In the genomic region with DNA sequence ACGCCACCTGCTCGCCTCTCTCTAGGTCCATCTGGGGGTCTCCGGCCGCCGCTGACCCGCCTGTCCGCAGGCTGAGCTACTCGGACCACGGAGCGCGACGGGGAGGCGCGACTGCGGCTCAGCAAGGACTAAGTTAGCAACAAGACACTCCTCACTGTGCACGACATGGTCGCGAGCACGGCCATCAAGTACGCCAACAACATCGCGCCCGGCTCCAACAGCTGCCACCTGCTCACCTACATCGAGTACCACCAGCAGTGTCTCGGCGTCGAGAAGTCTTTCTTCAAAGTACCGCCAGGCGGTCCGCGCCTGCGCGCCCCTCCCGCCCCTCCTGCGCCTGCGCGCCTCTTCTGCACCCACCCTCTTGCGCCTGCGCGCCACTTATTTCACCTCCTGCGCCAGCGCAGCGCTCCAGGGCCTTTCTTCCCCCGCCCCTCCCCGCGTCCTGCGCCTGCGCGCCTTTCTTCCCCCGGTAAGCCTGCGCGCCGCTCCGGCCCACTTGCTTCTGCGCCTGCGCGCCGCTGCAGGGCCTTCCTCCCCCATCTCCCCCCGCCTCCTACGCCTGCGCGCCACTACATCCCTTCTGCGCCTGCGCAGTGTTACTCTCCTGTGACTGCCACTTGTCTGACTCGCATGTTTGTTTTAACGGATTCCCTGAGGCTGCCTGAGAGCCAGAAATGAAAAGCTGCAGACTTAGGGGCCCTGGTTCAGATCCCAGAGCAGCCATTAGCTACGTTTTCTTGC, we compare ENCODE assay signal across 8 cellular contexts.
A peak's percentile ranks its signal among the peaks of the same experiment; 100 is the strongest.
DNase-seq lines count a peak whose midpoint lies in the region; ATAC-seq and TF ChIP-seq lines count a peak whose summit lies in the region.

No MANE protein-coding gene starts in this region.

- WGBS in liver, result under 1% methylated on average over 67 of the region's 67 CpGs

- H3K27ac ChIP-seq in dorsolateral prefrontal cortex, result peak overlapping the region; percentile 55 to 96 (median 90)
- peak overlapping the region in 1 of 2 donors; percentile 28 for H3K27ac ChIP-seq in liver (ENCODE audit: low read depth in 1 of 2, low read length in 2 of 2)

- no peaks in the 10 kb centered on the region for H3K9me3 ChIP-seq in liver (ENCODE audit: control insufficient read depth in 4 of 4, low read length in 3 of 4)

- peak in 46 of 56 donors; percentile 13 to 56 (median 40) for TF ChIP-seq CTCF in dorsolateral prefrontal cortex (IDR thresholded peaks at IDR 0.05 in 54 of 56, conservative IDR thresholded peaks at IDR 0.05 in 2 of 56; ENCODE audit: low read depth in 1 of 56, partially characterized antibody in 56 of 56)
- peak; percentile 48 for TF ChIP-seq CTCF in liver (IDR thresholded peaks at IDR 0.05; ENCODE audit: low read depth, low read length, missing input control)

- no peak for TF ChIP-seq RAD21 in liver (IDR thresholded peaks at IDR 0.05)

- peaks cover 9 to 14% (median 12%) of the 10 kb centered on the region in 4 donors for H3K4me1 ChIP-seq in liver (ENCODE audit: control insufficient read depth in 4 of 4, insufficient read depth in 4 of 4, low read length in 3 of 4)

- no peaks in the 10 kb centered on the region for H3K27me3 ChIP-seq in dorsolateral prefrontal cortex
- H3K27me3 ChIP-seq in liver (ENCODE audit: control insufficient read depth in 4 of 4, insufficient read depth in 4 of 4, low read length in 3 of 4), result no peaks in the 10 kb centered on the region

- no peaks in the 10 kb centered on the region for H3K36me3 ChIP-seq in liver (ENCODE audit: control insufficient read depth in 4 of 4, insufficient read depth in 3 of 4, low read depth in 1 of 4, low read length in 3 of 4)

- H3K9ac ChIP-seq in liver (ENCODE audit: low read depth in 1 of 2, low read length in 2 of 2), result peak overlapping the region; percentile 71 to 92

- intact Hi-C loops in dorsolateral prefrontal cortex (cut with DNase I), result loop anchor here in 1 of 2 donors (5.0 kb wide), 1 partner anchor 163 kb away; a partner anchor contains a TSS

- ATAC-seq in GM19372 (IDR thresholded peaks at IDR 0.05; ENCODE audit: low read depth, unreplicated experiment) (peak; percentile 86), HG03558 (IDR thresholded peaks at IDR 0.05; ENCODE audit: extremely low read depth, unreplicated experiment) (peak; percentile 55)

- DNase-seq in CD1c-positive myeloid dendritic cell (ENCODE audit: extremely low spot score), result peak; percentile 100
- DNase-seq in NCI-H748 treated with DMSO at 0.1 percent for 48 hours (lab: John Stamatoyannopoulos, UW), result peak; percentile 94
- peak; percentile 98 for DNase-seq in activated CD4-positive, alpha-beta T cell treated with anti-CD3 and anti-CD28 coated beads, Interleukin-2, amount 50 U/mL, for 48 hours
- DNase-seq in dorsolateral prefrontal cortex, result peak; percentile 90 to 96 (median 93)
- DNase-seq in stimulated activated CD4-positive, alpha-beta T cell treated with anti-CD3 and anti-CD28 coated beads, Interleukin-4, amount 100 ng/mL, for 1 hour, result peak; percentile 99

- H3K4me3 ChIP-seq in dorsolateral prefrontal cortex, result peak overlapping the region; percentile 47 to 100 (median 85)
- H3K4me3 ChIP-seq in liver (ENCODE audit: low read depth in 1 of 3, low read length in 3 of 3), result peak overlapping the region; percentile 69 to 99 (median 98)

TF ChIP-seq in liver, 16 proteins besides CTCF, POLR2A, EP300 and RAD21:
- TF ChIP-seq HNF4A (conservative IDR thresholded peaks at IDR 0.05) (no peak), RXRA (IDR thresholded peaks at IDR 0.05) (peak in 1 of 2 donors; percentile 6), FOXA1 (IDR thresholded peaks at IDR 0.05) (no peak), JUND (IDR thresholded peaks at IDR 0.05) (no peak), TAF1 (conservative IDR thresholded peaks at IDR 0.05) (no peak), SP1 (IDR thresholded peaks at IDR 0.05) (no peak), NR2F2 (IDR thresholded peaks at IDR 0.05) (no peak), GABPA (IDR thresholded peaks at IDR 0.05 in 1 of 2, conservative IDR thresholded peaks at IDR 0.05 in 1 of 2) (peak in 1 of 2 donors; percentile 35), FOXA2 (IDR thresholded peaks at IDR 0.05) (peak; percentile 13), EGR1 (IDR thresholded peaks at IDR 0.05; ENCODE audit: low read depth in 2 of 2) (no peak), HNF4G (IDR thresholded peaks at IDR 0.05) (no peak), YY1 (IDR thresholded peaks at IDR 0.05) (peak; percentile 66)
- TF ChIP-seq, protein P1, sequence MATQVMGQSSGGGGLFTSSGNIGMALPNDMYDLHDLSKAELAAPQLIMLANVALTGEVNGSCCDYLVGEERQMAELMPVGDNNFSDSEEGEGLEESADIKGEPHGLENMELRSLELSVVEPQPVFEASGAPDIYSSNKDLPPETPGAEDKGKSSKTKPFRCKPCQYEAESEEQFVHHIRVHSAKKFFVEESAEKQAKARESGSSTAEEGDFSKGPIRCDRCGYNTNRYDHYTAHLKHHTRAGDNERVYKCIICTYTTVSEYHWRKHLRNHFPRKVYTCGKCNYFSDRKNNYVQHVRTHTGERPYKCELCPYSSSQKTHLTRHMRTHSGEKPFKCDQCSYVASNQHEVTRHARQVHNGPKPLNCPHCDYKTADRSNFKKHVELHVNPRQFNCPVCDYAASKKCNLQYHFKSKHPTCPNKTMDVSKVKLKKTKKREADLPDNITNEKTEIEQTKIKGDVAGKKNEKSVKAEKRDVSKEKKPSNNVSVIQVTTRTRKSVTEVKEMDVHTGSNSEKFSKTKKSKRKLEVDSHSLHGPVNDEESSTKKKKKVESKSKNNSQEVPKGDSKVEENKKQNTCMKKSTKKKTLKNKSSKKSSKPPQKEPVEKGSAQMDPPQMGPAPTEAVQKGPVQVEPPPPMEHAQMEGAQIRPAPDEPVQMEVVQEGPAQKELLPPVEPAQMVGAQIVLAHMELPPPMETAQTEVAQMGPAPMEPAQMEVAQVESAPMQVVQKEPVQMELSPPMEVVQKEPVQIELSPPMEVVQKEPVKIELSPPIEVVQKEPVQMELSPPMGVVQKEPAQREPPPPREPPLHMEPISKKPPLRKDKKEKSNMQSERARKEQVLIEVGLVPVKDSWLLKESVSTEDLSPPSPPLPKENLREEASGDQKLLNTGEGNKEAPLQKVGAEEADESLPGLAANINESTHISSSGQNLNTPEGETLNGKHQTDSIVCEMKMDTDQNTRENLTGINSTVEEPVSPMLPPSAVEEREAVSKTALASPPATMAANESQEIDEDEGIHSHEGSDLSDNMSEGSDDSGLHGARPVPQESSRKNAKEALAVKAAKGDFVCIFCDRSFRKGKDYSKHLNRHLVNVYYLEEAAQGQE (IDR thresholded peaks at IDR 0.05), result peak; percentile 9
- TF ChIP-seq, protein P2, sequence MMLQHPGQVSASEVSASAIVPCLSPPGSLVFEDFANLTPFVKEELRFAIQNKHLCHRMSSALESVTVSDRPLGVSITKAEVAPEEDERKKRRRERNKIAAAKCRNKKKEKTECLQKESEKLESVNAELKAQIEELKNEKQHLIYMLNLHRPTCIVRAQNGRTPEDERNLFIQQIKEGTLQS (IDR thresholded peaks at IDR 0.05), result no peak
- TF ChIP-seq, protein P3, sequence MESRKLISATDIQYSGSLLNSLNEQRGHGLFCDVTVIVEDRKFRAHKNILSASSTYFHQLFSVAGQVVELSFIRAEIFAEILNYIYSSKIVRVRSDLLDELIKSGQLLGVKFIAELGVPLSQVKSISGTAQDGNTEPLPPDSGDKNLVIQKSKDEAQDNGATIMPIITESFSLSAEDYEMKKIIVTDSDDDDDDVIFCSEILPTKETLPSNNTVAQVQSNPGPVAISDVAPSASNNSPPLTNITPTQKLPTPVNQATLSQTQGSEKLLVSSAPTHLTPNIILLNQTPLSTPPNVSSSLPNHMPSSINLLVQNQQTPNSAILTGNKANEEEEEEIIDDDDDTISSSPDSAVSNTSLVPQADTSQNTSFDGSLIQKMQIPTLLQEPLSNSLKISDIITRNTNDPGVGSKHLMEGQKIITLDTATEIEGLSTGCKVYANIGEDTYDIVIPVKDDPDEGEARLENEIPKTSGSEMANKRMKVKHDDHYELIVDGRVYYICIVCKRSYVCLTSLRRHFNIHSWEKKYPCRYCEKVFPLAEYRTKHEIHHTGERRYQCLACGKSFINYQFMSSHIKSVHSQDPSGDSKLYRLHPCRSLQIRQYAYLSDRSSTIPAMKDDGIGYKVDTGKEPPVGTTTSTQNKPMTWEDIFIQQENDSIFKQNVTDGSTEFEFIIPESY (IDR thresholded peaks at IDR 0.05), result no peak
- TF ChIP-seq, protein P4, sequence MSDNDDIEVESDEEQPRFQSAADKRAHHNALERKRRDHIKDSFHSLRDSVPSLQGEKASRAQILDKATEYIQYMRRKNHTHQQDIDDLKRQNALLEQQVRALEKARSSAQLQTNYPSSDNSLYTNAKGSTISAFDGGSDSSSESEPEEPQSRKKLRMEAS (IDR thresholded peaks at IDR 0.05), result no peak
